1 cellular context compared by ENCODE assay signal in genomic region chr1:160474392-160475242, GRCh38.
TF ChIP-seq lines count a peak whose summit lies in the region.

No MANE protein-coding gene starts in this region.

TF ChIP-seq in GM12878, 131 proteins besides CTCF, POLR2A, EP300 and RAD21 (continued from another document and continues in another):
- TF ChIP-seq REST (IDR thresholded peaks at IDR 0.05; ENCODE audit: low read depth, low read length), result no peak
- no peak for TF ChIP-seq YBX1 (IDR thresholded peaks at IDR 0.05)
- no peak for TF ChIP-seq NBN (IDR thresholded peaks at IDR 0.05)
- TF ChIP-seq NFIC (IDR thresholded peaks at IDR 0.05; ENCODE audit: low read depth, low read length), result peak; percentile 91
- no peak for TF ChIP-seq SUPT20H (IDR thresholded peaks at IDR 0.05; ENCODE audit: borderline replicate concordance, control insufficient read depth, low read depth, low read length)
- peak; percentile 64; the same call in 1 of the 2 replicates for TF ChIP-seq ZBED1 (IDR thresholded peaks at IDR 0.05; ENCODE audit: borderline replicate concordance)
- no peak for TF ChIP-seq ATF7 (IDR thresholded peaks at IDR 0.05; ENCODE audit: low read depth)
- TF ChIP-seq TCF3 (IDR thresholded peaks at IDR 0.05; ENCODE audit: borderline replicate concordance, insufficient read depth, low read depth, low read length), result no peak
- no peak for TF ChIP-seq RBBP5 (conservative IDR thresholded peaks at IDR 0.05)
- TF ChIP-seq E2F4 (IDR thresholded peaks at IDR 0.05; ENCODE audit: low read depth, low read length), result no peak
- no peak for TF ChIP-seq ZNF274 (IDR thresholded peaks at IDR 0.05; ENCODE audit: insufficient read depth, insufficient read length)
- TF ChIP-seq, protein P1, sequence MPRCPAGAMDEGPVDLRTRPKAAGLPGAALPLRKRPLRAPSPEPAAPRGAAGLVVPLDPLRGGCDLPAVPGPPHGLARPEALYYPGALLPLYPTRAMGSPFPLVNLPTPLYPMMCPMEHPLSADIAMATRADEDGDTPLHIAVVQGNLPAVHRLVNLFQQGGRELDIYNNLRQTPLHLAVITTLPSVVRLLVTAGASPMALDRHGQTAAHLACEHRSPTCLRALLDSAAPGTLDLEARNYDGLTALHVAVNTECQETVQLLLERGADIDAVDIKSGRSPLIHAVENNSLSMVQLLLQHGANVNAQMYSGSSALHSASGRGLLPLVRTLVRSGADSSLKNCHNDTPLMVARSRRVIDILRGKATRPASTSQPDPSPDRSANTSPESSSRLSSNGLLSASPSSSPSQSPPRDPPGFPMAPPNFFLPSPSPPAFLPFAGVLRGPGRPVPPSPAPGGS (IDR thresholded peaks at IDR 0.05; ENCODE audit: borderline replicate concordance, insufficient read depth, low read depth, low read length, poor library complexity, severe bottlenecking), result no peak
- no peak for TF ChIP-seq SREBF1 (IDR thresholded peaks at IDR 0.05; ENCODE audit: low read length)
- TF ChIP-seq SIX5 (IDR thresholded peaks at IDR 0.05; ENCODE audit: low read depth, low read length, severe bottlenecking), result no peak
- TF ChIP-seq, protein P2, sequence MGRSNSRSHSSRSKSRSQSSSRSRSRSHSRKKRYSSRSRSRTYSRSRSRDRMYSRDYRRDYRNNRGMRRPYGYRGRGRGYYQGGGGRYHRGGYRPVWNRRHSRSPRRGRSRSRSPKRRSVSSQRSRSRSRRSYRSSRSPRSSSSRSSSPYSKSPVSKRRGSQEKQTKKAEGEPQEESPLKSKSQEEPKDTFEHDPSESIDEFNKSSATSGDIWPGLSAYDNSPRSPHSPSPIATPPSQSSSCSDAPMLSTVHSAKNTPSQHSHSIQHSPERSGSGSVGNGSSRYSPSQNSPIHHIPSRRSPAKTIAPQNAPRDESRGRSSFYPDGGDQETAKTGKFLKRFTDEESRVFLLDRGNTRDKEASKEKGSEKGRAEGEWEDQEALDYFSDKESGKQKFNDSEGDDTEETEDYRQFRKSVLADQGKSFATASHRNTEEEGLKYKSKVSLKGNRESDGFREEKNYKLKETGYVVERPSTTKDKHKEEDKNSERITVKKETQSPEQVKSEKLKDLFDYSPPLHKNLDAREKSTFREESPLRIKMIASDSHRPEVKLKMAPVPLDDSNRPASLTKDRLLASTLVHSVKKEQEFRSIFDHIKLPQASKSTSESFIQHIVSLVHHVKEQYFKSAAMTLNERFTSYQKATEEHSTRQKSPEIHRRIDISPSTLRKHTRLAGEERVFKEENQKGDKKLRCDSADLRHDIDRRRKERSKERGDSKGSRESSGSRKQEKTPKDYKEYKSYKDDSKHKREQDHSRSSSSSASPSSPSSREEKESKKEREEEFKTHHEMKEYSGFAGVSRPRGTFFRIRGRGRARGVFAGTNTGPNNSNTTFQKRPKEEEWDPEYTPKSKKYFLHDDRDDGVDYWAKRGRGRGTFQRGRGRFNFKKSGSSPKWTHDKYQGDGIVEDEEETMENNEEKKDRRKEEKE (IDR thresholded peaks at IDR 0.05), result no peak
- TF ChIP-seq, protein P3, sequence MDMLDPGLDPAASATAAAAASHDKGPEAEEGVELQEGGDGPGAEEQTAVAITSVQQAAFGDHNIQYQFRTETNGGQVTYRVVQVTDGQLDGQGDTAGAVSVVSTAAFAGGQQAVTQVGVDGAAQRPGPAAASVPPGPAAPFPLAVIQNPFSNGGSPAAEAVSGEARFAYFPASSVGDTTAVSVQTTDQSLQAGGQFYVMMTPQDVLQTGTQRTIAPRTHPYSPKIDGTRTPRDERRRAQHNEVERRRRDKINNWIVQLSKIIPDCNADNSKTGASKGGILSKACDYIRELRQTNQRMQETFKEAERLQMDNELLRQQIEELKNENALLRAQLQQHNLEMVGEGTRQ (IDR thresholded peaks at IDR 0.05; ENCODE audit: borderline replicate concordance, low read depth, low read length), result no peak
- no peak for TF ChIP-seq HDAC6 (IDR thresholded peaks at IDR 0.05; ENCODE audit: unreplicated experiment)
- TF ChIP-seq MEF2B (IDR thresholded peaks at IDR 0.05; ENCODE audit: partially characterized antibody, poor library complexity, severe bottlenecking), result peak; percentile 83
- TF ChIP-seq SP1 (IDR thresholded peaks at IDR 0.05; ENCODE audit: low read depth, low read length), result no peak
- no peak for TF ChIP-seq TCF12 (IDR thresholded peaks at IDR 0.05; ENCODE audit: low read depth, low read length)
- peak; percentile 21; the same call in 1 of the 2 replicates for TF ChIP-seq ESRRA (IDR thresholded peaks at IDR 0.05; ENCODE audit: low read length)
- no peak for TF ChIP-seq E2F8 (IDR thresholded peaks at IDR 0.05; ENCODE audit: low read depth, partially characterized antibody)
- TF ChIP-seq PAX8 (IDR thresholded peaks at IDR 0.05), result no peak
- no peak for TF ChIP-seq SUZ12 (IDR thresholded peaks at IDR 0.05; ENCODE audit: unreplicated experiment)
- TF ChIP-seq CHD1 (IDR thresholded peaks at IDR 0.05; ENCODE audit: low read depth, low read length), result no peak
- TF ChIP-seq IKZF1 (conservative IDR thresholded peaks at IDR 0.05), result no peak
- no peak for TF ChIP-seq TARDBP (IDR thresholded peaks at IDR 0.05; ENCODE audit: borderline replicate concordance)
- TF ChIP-seq KAT2A (conservative IDR thresholded peaks at IDR 0.05; ENCODE audit: control insufficient read depth, low read depth, low read length), result no peak
- no peak for TF ChIP-seq MTA2 (IDR thresholded peaks at IDR 0.05; ENCODE audit: low read depth)
- no peak for TF ChIP-seq STAT3 (IDR thresholded peaks at IDR 0.05; ENCODE audit: low read depth, low read length)
- peak; percentile 48; the same call in 1 of the 2 replicates for TF ChIP-seq ZNF384 (IDR thresholded peaks at IDR 0.05; ENCODE audit: borderline replicate concordance, low read depth, low read length)
- peak in 1 of 2 experiments; percentile 34; a peak in 1 of 4 replicates for TF ChIP-seq IKZF2 (IDR thresholded peaks at IDR 0.05)
- TF ChIP-seq PBX3 (IDR thresholded peaks at IDR 0.05; ENCODE audit: insufficient replicate concordance, low read depth, low read length), result no peak
- no peak for TF ChIP-seq SREBF2 (IDR thresholded peaks at IDR 0.05; ENCODE audit: low read length)
- TF ChIP-seq, protein P4, sequence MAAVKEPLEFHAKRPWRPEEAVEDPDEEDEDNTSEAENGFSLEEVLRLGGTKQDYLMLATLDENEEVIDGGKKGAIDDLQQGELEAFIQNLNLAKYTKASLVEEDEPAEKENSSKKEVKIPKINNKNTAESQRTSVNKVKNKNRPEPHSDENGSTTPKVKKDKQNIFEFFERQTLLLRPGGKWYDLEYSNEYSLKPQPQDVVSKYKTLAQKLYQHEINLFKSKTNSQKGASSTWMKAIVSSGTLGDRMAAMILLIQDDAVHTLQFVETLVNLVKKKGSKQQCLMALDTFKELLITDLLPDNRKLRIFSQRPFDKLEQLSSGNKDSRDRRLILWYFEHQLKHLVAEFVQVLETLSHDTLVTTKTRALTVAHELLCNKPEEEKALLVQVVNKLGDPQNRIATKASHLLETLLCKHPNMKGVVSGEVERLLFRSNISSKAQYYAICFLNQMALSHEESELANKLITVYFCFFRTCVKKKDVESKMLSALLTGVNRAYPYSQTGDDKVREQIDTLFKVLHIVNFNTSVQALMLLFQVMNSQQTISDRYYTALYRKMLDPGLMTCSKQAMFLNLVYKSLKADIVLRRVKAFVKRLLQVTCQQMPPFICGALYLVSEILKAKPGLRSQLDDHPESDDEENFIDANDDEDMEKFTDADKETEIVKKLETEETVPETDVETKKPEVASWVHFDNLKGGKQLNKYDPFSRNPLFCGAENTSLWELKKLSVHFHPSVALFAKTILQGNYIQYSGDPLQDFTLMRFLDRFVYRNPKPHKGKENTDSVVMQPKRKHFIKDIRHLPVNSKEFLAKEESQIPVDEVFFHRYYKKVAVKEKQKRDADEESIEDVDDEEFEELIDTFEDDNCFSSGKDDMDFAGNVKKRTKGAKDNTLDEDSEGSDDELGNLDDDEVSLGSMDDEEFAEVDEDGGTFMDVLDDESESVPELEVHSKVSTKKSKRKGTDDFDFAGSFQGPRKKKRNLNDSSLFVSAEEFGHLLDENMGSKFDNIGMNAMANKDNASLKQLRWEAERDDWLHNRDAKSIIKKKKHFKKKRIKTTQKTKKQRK (IDR thresholded peaks at IDR 0.05; ENCODE audit: low read depth, low read length), result no peak
- TF ChIP-seq, protein P5, sequence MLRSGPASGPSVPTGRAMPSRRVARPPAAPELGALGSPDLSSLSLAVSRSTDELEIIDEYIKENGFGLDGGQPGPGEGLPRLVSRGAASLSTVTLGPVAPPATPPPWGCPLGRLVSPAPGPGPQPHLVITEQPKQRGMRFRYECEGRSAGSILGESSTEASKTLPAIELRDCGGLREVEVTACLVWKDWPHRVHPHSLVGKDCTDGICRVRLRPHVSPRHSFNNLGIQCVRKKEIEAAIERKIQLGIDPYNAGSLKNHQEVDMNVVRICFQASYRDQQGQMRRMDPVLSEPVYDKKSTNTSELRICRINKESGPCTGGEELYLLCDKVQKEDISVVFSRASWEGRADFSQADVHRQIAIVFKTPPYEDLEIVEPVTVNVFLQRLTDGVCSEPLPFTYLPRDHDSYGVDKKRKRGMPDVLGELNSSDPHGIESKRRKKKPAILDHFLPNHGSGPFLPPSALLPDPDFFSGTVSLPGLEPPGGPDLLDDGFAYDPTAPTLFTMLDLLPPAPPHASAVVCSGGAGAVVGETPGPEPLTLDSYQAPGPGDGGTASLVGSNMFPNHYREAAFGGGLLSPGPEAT (IDR thresholded peaks at IDR 0.05; ENCODE audit: low read depth), result no peak
- TF ChIP-seq, protein P6, sequence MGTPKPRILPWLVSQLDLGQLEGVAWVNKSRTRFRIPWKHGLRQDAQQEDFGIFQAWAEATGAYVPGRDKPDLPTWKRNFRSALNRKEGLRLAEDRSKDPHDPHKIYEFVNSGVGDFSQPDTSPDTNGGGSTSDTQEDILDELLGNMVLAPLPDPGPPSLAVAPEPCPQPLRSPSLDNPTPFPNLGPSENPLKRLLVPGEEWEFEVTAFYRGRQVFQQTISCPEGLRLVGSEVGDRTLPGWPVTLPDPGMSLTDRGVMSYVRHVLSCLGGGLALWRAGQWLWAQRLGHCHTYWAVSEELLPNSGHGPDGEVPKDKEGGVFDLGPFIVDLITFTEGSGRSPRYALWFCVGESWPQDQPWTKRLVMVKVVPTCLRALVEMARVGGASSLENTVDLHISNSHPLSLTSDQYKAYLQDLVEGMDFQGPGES (IDR thresholded peaks at IDR 0.05), result no peak
- peak; percentile 93 for TF ChIP-seq EED (IDR thresholded peaks at IDR 0.05; ENCODE audit: low read depth)
- no peak for TF ChIP-seq POLR2AphosphoS5 (IDR thresholded peaks at IDR 0.05; ENCODE audit: low read length)
- peak; percentile 93 for TF ChIP-seq MEF2A (IDR thresholded peaks at IDR 0.05; ENCODE audit: insufficient read depth, low read depth, low read length)
- TF ChIP-seq CBFB (IDR thresholded peaks at IDR 0.05; ENCODE audit: low read depth), result 0 out of 2 replicates have a peak, but pooled peaks have one; percentile 39
